13 cellular contexts compared by ENCODE assay signal in the genomic region with DNA sequence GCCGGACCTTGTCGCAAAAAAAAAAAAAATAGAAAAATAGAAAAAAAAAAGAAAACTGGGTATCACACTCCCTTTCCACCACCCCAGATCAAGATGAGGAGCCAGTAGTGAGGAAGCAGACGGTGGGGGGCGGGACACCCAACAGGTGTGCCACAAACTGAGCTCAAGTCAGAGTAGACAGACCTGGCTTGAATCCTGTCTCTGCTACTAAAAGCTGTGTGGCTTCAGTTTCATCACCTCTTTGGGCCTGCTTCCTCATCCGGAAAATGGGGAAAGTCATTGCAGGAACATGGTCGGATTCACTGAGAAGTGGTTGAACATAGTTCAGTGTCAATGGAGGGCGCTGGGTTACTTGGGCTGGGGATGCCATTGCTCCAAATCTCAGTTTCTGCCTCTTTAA. TPM values are rescaled to one million over a fixed set of nuclear protein-coding genes. Genes with fewer than 3 reads are reported as not detected.
DNase-seq lines count a peak whose midpoint lies in the region; ATAC-seq and TF ChIP-seq lines count a peak whose summit lies in the region.
"Had no signal": no experiment of that assay in that cellular context is flagged by ENCODE, and none has a peak within 500 bp of the region (broad histone marks: within the 10 kb centered on the region; RNA-seq: fewer than 3 reads in every experiment).

No MANE protein-coding gene starts in this region.

- H3K9me2 ChIP-seq in HCT116 (ENCODE audit: insufficient read depth): no peaks in the 10 kb centered on the region

- intact Hi-C loops in HCT116 (cut with micrococcal nuclease): no loop called here

- RAD21 ChIA-PET in HCT116 (lab: Charles Lee; ENCODE audit: low non-redundant PET in 1 of 2, low total read pairs in 2 of 2, uncharacterized antibody in 2 of 2, unreplicated experiment in 2 of 2): no interaction called here

- TF ChIP-seq CTCF in HCT116 (IDR thresholded peaks at IDR 0.05 in 2 of 3, conservative IDR thresholded peaks at IDR 0.05 in 1 of 3; ENCODE audit: borderline replicate concordance in 1 of 3, insufficient read depth in 1 of 3, low read depth in 2 of 3, low read length in 2 of 3): no peak
- TF ChIP-seq CTCF in cardiac fibroblast (IDR thresholded peaks at IDR 0.05; ENCODE audit: low read depth, low read length): no peak

- H3K4me3 Mint-ChIP-seq in activated naive CD8-positive, alpha-beta T cell treated with anti-CD3 and anti-CD28 coated beads, Interleukin-2, amount 50 U/mL, for 24 hours: no peak overlapping the region
- H3K4me3 Mint-ChIP-seq: CD4-positive, alpha-beta memory T cell had no signal

- no peak overlapping the region for H2AFZ ChIP-seq in HCT116 (ENCODE audit: low read depth, low read length, poor library complexity, severe bottlenecking)

- no peaks in the 10 kb centered on the region for H3K9me3 ChIP-seq in HCT116 (ENCODE audit: control insufficient read depth in 1 of 2, insufficient read depth in 1 of 2, low read depth in 1 of 2, low read length in 2 of 2)
- H3K9me3 ChIP-seq in skeletal muscle tissue (ENCODE audit: control insufficient read depth in 3 of 3, low read length in 3 of 3): no peaks in the 10 kb centered on the region

- H3K36me3 Mint-ChIP-seq in activated naive CD8-positive, alpha-beta T cell treated with anti-CD3 and anti-CD28 coated beads, Interleukin-2, amount 50 U/mL, for 24 hours (ENCODE audit: low read depth): no peaks in the 10 kb centered on the region
- H3K36me3 Mint-ChIP-seq: CD4-positive, alpha-beta memory T cell had no signal

- BruUV-seq in HCT116 (replicated peaks; lab: Mats Ljungman, UMichigan): no TSS peak

- H3K4me1 Mint-ChIP-seq in activated naive CD8-positive, alpha-beta T cell treated with anti-CD3 and anti-CD28 coated beads, Interleukin-2, amount 50 U/mL, for 24 hours: no peaks in the 10 kb centered on the region
- H3K4me1 Mint-ChIP-seq: CD4-positive, alpha-beta memory T cell had no signal

- H3K9ac ChIP-seq in HCT116 (ENCODE audit: low read length) (no peak overlapping the region), skeletal muscle tissue (ENCODE audit: low read depth in 1 of 3, low read length in 3 of 3) (peak overlapping the region in 1 of 3 donors; percentile 28)

- CTCF ChIA-PET in HCT116 (lab: Charles Lee): interaction anchor here (0.7 to 0.8 kb wide), 2 partner anchors 127 to 221 kb away, joined by 3 read pairs; no protein-coding TSS in a partner anchor

- no peak for TF ChIP-seq RAD21 in HCT116 (IDR thresholded peaks at IDR 0.05; ENCODE audit: low read depth)

- H3K36me3 ChIP-seq in HCT116 (ENCODE audit: control insufficient read depth in 1 of 2, insufficient read depth in 2 of 2, low read length in 2 of 2) (no peaks in the 10 kb centered on the region), skeletal muscle tissue (ENCODE audit: control insufficient read depth in 3 of 3, insufficient read depth in 3 of 3, low read length in 3 of 3) (peaks cover 0 to 2% (median 0%) of the 10 kb centered on the region in 3 donors)

- POLR2A ChIA-PET in HCT116 (lab: Charles Lee): interaction anchor here (1.3 kb wide), 1 partner anchor 20 kb away, joined by 5 read pairs; no protein-coding TSS in a partner anchor

- peak overlapping the region; percentile 89 for H3K4me2 ChIP-seq in HCT116 (ENCODE audit: low read length)

- H3K4me1 ChIP-seq in HCT116 (ENCODE audit: control insufficient read depth in 1 of 2, insufficient read depth in 2 of 2, low read length in 2 of 2) (peaks cover 29 to 38% of the 10 kb centered on the region in 2 experiments), skeletal muscle tissue (ENCODE audit: control insufficient read depth in 3 of 3, insufficient read depth in 3 of 3, low read length in 3 of 3) (peaks cover 29 to 39% (median 37%) of the 10 kb centered on the region in 3 donors)

- H3K27ac Mint-ChIP-seq in activated naive CD8-positive, alpha-beta T cell treated with anti-CD3 and anti-CD28 coated beads, Interleukin-2, amount 50 U/mL, for 24 hours: no peak overlapping the region

- peaks cover 20% of the 10 kb centered on the region for H3K27me3 Mint-ChIP-seq in activated naive CD8-positive, alpha-beta T cell treated with anti-CD3 and anti-CD28 coated beads, Interleukin-2, amount 50 U/mL, for 24 hours

- peaks cover 3% of the 10 kb centered on the region; the same call in 1 of the 2 replicates for H3K79me2 ChIP-seq in HCT116 (ENCODE audit: insufficient read depth, low read length)

- no peaks in the 10 kb centered on the region for H4K20me1 ChIP-seq in HCT116 (ENCODE audit: insufficient read depth)

- ATAC-seq in HCT116 (no peak), GM19328 (IDR thresholded peaks at IDR 0.05; ENCODE audit: unreplicated experiment) (no peak), HG03442 (IDR thresholded peaks at IDR 0.05; ENCODE audit: unreplicated experiment) (no peak), HG03432 (IDR thresholded peaks at IDR 0.05; ENCODE audit: unreplicated experiment) (no peak)
- no peak for ATAC-seq in activated naive CD8-positive, alpha-beta T cell treated with anti-CD3 and anti-CD28 coated beads, Interleukin-2, amount 50 U/mL, for 24 hours

- H3K27ac ChIP-seq in HCT116 (ENCODE audit: low read depth, low read length) (peak overlapping the region; percentile 19; the same call in 1 of the 2 replicates), layer of hippocampus (ENCODE audit: low read depth, low read length) (peak overlapping the region; percentile 93), skeletal muscle tissue (ENCODE audit: low read depth, low read length) (peak overlapping the region; percentile 66)

- DNase-seq in HCT116 (ENCODE audit: low read depth, low spot score): no peak
- DNase-seq in cardiac fibroblast (ENCODE audit: low read depth in 2 of 2): no peak
- no peak for DNase-seq in activated naive CD8-positive, alpha-beta T cell treated with anti-CD3 and anti-CD28 coated beads, Interleukin-2, amount 50 U/mL, for 24 hours
- DNase-seq: activated CD8-positive, alpha-beta memory T cell treated with anti-CD3 and anti-CD28 coated beads, Interleukin-2, amount 50 U/mL, for 4 hours; CD4-positive, alpha-beta memory T cell; H9; stimulated activated naive CD4-positive, alpha-beta T cell treated with Interleukin-2 at 50 U/mL for 16 hours had no signal

- H3K9me3 Mint-ChIP-seq in activated naive CD8-positive, alpha-beta T cell treated with anti-CD3 and anti-CD28 coated beads, Interleukin-2, amount 50 U/mL, for 24 hours: no peaks in the 10 kb centered on the region

- H3K27me3 ChIP-seq in HCT116 (ENCODE audit: insufficient read depth, low read length) (no peaks in the 10 kb centered on the region), layer of hippocampus (ENCODE audit: control insufficient read depth, insufficient read depth, low read length) (no peaks in the 10 kb centered on the region), skeletal muscle tissue (ENCODE audit: control insufficient read depth in 3 of 3, insufficient read depth in 3 of 3, low read length in 3 of 3) (peaks cover 17 to 23% (median 23%) of the 10 kb centered on the region in 3 donors)

- no peak for TF ChIP-seq POLR2A in HCT116 (IDR thresholded peaks at IDR 0.05; ENCODE audit: borderline replicate concordance, extremely low read depth, insufficient read depth, insufficient read length)

- H3K4me3 ChIP-seq in HCT116 (replicated peaks in 1 of 2; ENCODE audit: low read depth in 1 of 2, low read length in 2 of 2): no peak overlapping the region
- H3K4me3 ChIP-seq in cardiac fibroblast (replicated peaks in 1 of 2; ENCODE audit: low read depth in 2 of 2, low read length in 2 of 2): peak overlapping the region; percentile 41 to 70
- H3K4me3 ChIP-seq in skeletal muscle tissue (ENCODE audit: low read length in 3 of 3): peak overlapping the region; percentile 19 to 56 (median 41)

TF ChIP-seq in HCT116, 20 proteins besides CTCF, POLR2A, EP300 and RAD21:
- TF ChIP-seq ELF1 (IDR thresholded peaks at IDR 0.05; ENCODE audit: borderline replicate concordance, low read depth): no peak
- no peak for TF ChIP-seq CBX3 (IDR thresholded peaks at IDR 0.05; ENCODE audit: low read depth)
- TF ChIP-seq, protein P1, sequence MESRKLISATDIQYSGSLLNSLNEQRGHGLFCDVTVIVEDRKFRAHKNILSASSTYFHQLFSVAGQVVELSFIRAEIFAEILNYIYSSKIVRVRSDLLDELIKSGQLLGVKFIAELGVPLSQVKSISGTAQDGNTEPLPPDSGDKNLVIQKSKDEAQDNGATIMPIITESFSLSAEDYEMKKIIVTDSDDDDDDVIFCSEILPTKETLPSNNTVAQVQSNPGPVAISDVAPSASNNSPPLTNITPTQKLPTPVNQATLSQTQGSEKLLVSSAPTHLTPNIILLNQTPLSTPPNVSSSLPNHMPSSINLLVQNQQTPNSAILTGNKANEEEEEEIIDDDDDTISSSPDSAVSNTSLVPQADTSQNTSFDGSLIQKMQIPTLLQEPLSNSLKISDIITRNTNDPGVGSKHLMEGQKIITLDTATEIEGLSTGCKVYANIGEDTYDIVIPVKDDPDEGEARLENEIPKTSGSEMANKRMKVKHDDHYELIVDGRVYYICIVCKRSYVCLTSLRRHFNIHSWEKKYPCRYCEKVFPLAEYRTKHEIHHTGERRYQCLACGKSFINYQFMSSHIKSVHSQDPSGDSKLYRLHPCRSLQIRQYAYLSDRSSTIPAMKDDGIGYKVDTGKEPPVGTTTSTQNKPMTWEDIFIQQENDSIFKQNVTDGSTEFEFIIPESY (IDR thresholded peaks at IDR 0.05; ENCODE audit: extremely low read depth, insufficient replicate concordance, low read length): no peak
- TF ChIP-seq, protein P2, sequence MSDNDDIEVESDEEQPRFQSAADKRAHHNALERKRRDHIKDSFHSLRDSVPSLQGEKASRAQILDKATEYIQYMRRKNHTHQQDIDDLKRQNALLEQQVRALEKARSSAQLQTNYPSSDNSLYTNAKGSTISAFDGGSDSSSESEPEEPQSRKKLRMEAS (IDR thresholded peaks at IDR 0.05): no peak
- TF ChIP-seq POLR2AphosphoS5 (IDR thresholded peaks at IDR 0.05; ENCODE audit: low read depth, low read length): no peak
- no peak for TF ChIP-seq ZNF274 (IDR thresholded peaks at IDR 0.05; ENCODE audit: low read depth, low read length)
- no peak for TF ChIP-seq EGR1 (IDR thresholded peaks at IDR 0.05; ENCODE audit: low read depth)
- no peak for TF ChIP-seq CEBPB (IDR thresholded peaks at IDR 0.05; ENCODE audit: low read depth)
- TF ChIP-seq, protein P3, sequence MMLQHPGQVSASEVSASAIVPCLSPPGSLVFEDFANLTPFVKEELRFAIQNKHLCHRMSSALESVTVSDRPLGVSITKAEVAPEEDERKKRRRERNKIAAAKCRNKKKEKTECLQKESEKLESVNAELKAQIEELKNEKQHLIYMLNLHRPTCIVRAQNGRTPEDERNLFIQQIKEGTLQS (IDR thresholded peaks at IDR 0.05): no peak

RNA-seq across cellular contexts. Expression of gene HIF3A, which starts 2.9 kb away (rescaled TPM):
- 0.98 TPM for total RNA-seq in HCT116 (2021; ENCODE audit: unreplicated experiment)
- 0.19 and 0.27 TPM in 2 replicates for polyA plus RNA-seq in HCT116 (2012)
- 79.3 TPM for total RNA-seq in skeletal muscle tissue
- total RNA-seq: CD4-positive, alpha-beta memory T cell; myocyte had no signal
- polyA plus RNA-seq: CD4-positive, alpha-beta memory T cell had no signal

RNA-seq across cellular contexts. Expression of gene PPP5C, which starts 47.2 kb away (rescaled TPM):
- total RNA-seq in HCT116 (2021; ENCODE audit: unreplicated experiment) (102 TPM), skeletal muscle tissue (44.4 TPM)
- polyA plus RNA-seq in HCT116 (2012): 99.9 and 106 TPM in 2 replicates

Comparison
In these comparisons a context has a peak if more than half of its experiments do, and no peak if none do; other contexts are left out.
1. H3K27ac ChIP-seq: peak in every context shown above with its lines; median percentile 93 in layer of hippocampus; 66 in skeletal muscle tissue; 19 in HCT116.
2. H3K4me3 ChIP-seq: peak in cardiac fibroblast (2 of 2) and skeletal muscle tissue (3 of 3); none in HCT116 (0 of 2).
3. RNA of gene HIF3A, which starts 2.9 kb away (total RNA-seq): 79.3 TPM in skeletal muscle tissue (single experiment); 0.98 TPM in HCT116 (single experiment); every median in the first group is over 10 times any median in the second.